8 cellular contexts compared by ENCODE assay signal in genomic region chr4:158722917-158723793, GRCh38. TPM values are rescaled to one million over a fixed set of nuclear protein-coding genes. Genes with fewer than 3 reads are reported as not detected.
DNase-seq lines count a peak whose midpoint lies in the region; ATAC-seq and TF ChIP-seq lines count a peak whose summit lies in the region.

Gene PPID (minus strand): TSS chr4:158723396. CDS start chr4:158723288, 108 bp downstream.

- TF ChIP-seq POLR2A in upper lobe of left lung (IDR thresholded peaks at IDR 0.05) = peak in 3 of 4 donors; percentile 54 to 82 (median 72)

- H3K27me3 Mint-ChIP-seq in T-helper 1 cell treated with Interleukin-12 subunit alpha and Interleukin-12 subunit beta and Interleukin-4 antibody, amounts not matched to agents 30 μg/mL and 1 μg/mL, for 36 hours (ENCODE audit: low read depth) = peaks cover 4% of the 10 kb centered on the region

- H3K4me1 ChIP-seq in upper lobe of left lung = peaks cover 8 to 18% (median 11%) of the 10 kb centered on the region in 4 donors

- H3K36me3 Mint-ChIP-seq in T-helper 1 cell treated with Interleukin-12 subunit alpha and Interleukin-12 subunit beta and Interleukin-4 antibody, amounts not matched to agents 30 μg/mL and 1 μg/mL, for 36 hours (ENCODE audit: low read depth) = peaks cover 29% of the 10 kb centered on the region

- H3K4me3 Mint-ChIP-seq in T-helper 1 cell treated with Interleukin-12 subunit alpha and Interleukin-12 subunit beta and Interleukin-4 antibody, amounts not matched to agents 30 μg/mL and 1 μg/mL, for 36 hours = peak within 1 kb of the TSS; percentile 99

- peaks cover 37% of the 10 kb centered on the region for H3K4me1 Mint-ChIP-seq in T-helper 1 cell treated with Interleukin-12 subunit alpha and Interleukin-12 subunit beta and Interleukin-4 antibody, amounts not matched to agents 30 μg/mL and 1 μg/mL, for 36 hours (ENCODE audit: low read depth)

- intact Hi-C loops in left cardiac atrium (cut with DNase I) = loop anchor here (10.0 kb wide), 3 partner anchors 452 to 722 kb away; no protein-coding TSS in a partner anchor
- intact Hi-C loops in posterior vena cava (cut with DNase I) = no loop called here

- no peak for TF ChIP-seq CTCF in GM13977 (IDR thresholded peaks at IDR 0.05; ENCODE audit: extremely low read depth, insufficient read depth, missing control alignments)
- peak in 1 of 6 experiments; percentile 9 for TF ChIP-seq CTCF in upper lobe of left lung (IDR thresholded peaks at IDR 0.05)

- peak in 1 of 4 donors; percentile 66 for TF ChIP-seq EP300 in upper lobe of left lung (IDR thresholded peaks at IDR 0.05)

- peak within 1 kb of the TSS; percentile 100 for H3K27ac Mint-ChIP-seq in T-helper 1 cell treated with Interleukin-12 subunit alpha and Interleukin-12 subunit beta and Interleukin-4 antibody, amounts not matched to agents 30 μg/mL and 1 μg/mL, for 36 hours

- WGBS in upper lobe of left lung, 2 donors = 0 to 1% methylated on average over 31 to 63 of the region's 65 CpGs

- H3K4me3 ChIP-seq in upper lobe of left lung = peak within 1 kb of the TSS; percentile 71 to 97 (median 82)

- ATAC-seq in HG02840 (IDR thresholded peaks at IDR 0.05; ENCODE audit: low FRiP score, unreplicated experiment) (peak; percentile 95), left cardiac atrium (peak; percentile 97 to 99), upper lobe of left lung (ENCODE audit: low FRiP score in 2 of 2) (peak; percentile 95 to 99)

- no peaks in the 10 kb centered on the region for H3K9me3 ChIP-seq in upper lobe of left lung

- peak within 1 kb of the TSS; percentile 90 to 96 (median 94) for H3K27ac ChIP-seq in upper lobe of left lung

- no peaks in the 10 kb centered on the region for H3K9me3 Mint-ChIP-seq in T-helper 1 cell treated with Interleukin-12 subunit alpha and Interleukin-12 subunit beta and Interleukin-4 antibody, amounts not matched to agents 30 μg/mL and 1 μg/mL, for 36 hours

- peak; percentile 84 for DNase-seq in GM13977 (ENCODE audit: low spot score)
- peak; percentile 68 for DNase-seq in NCI-H1436 (lab: John Stamatoyannopoulos, UW)
- DNase-seq in amniotic stem cell (lab: John Stamatoyannopoulos, UW) = peak; percentile 57
- peak; percentile 89 for DNase-seq in left cardiac atrium
- DNase-seq in posterior vena cava (ENCODE audit: low spot score) = peak; percentile 97
- DNase-seq in upper lobe of left lung = peak; percentile 87 to 97

- in situ Hi-C loops in GM13977 (cut with MboI; ENCODE audit: low pct_unique_long_range_greater_than_20kb, low sequenced_read_pairs, unreplicated experiment) = no loop called here

- H3K27me3 ChIP-seq in upper lobe of left lung = no peaks in the 10 kb centered on the region

- H3K36me3 ChIP-seq in upper lobe of left lung = peaks cover 0 to 25% (median 8%) of the 10 kb centered on the region in 4 donors

RNA-seq across cellular contexts. Expression of gene PPID, which starts in this region (rescaled TPM):
- 10 to 100 TPM; 22.6 to 30.7 TPM for total RNA-seq in left cardiac atrium
- total RNA-seq in posterior vena cava = 10 to 100 TPM; 13.6 to 14.9 TPM
- 10 to 100 TPM in 5 of 6 donors, 1 to 10 TPM in 1; 5.0 to 33.5 (median 16.6) TPM for total RNA-seq in upper lobe of left lung

Comparison
In these comparisons a context has a peak if more than half of its experiments do, and no peak if none do; other contexts are left out.
1. Peak in every context shown above with its lines: DNase-seq, ATAC-seq, H3K4me3 ChIP-seq and H3K27ac ChIP-seq.
2. intact Hi-C loops: an anchor here in left cardiac atrium (10.0 kb wide); none called in posterior vena cava.